In the genomic region with DNA sequence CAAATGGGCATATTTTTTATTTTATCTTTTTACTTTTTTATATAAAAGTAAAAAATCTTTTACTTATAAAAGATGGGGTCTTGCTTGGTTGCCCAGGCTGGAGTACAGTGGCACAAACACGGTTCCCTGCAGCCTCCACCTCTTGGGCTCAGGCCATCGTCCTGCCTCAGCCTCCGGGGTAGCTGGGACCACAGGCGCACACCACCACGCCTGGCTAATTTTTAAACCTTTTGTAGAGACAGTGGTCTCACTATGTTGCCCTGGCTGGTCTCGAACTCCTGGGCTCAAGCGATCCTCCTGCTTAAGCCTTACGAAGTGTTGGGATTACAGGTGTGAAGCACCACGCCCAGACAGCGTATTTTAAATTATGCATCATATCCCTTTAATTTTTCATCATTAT, we compare ENCODE assay signal across 1 cellular context.
TF ChIP-seq lines count a peak whose summit lies in the region.

No MANE protein-coding gene starts in this region.

TF ChIP-seq in IMR-90, 13 proteins besides CTCF, POLR2A, EP300 and RAD21 (continued from another document):
- TF ChIP-seq BHLHE40 (IDR thresholded peaks at IDR 0.05; ENCODE audit: low read depth, low read length) = no peak
